ENCODE assay signal across 19 cellular contexts in the genomic region with DNA sequence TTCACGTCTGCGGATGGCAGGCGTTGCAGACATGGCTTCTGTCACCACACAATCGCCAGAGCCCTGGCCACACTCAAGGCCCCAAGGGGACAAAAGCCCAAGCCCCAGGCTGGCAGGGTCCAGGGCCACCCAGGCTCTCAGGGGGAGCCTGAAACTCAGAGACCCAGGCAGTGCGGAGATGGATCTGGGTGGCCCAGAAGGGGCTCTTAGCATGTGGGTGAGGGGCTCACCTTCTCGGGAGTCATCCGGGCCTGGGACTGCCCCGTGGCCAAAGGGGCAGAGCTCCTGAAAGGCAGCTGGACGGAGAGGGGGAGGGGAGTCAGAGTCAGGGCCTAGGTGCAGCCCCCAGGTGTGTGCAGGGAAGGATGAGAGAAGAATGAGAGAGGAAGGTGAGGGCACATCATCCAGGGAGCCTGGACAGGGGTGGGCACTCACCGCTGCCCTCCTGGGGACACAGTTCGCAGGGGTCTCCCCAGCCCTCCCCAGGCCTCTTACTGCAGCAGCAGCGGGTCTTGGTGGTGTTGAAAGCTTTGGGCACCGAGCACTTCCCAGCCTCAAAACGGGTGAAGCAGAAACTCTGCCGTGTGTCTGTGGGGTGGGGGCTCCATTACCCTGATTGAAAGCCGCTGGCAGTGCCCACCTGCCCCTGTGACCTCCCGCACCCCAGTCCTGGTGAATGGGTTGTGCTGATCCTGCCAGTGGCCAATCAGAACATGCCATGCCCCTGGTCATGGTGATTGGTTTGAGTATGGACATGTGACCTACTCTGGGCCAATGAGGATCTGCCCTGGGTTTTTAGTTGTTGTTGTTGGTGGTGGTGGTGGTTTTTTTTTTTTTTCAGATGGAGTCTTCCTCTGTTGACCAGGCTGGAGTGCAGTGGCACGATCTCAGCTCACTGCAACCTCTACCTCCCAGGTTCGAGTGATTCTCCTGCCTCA. TPM values are rescaled to one million over a fixed set of nuclear protein-coding genes. Genes with fewer than 3 reads are reported as not detected.
DNase-seq lines count a peak whose midpoint lies in the region; ATAC-seq and TF ChIP-seq lines count a peak whose summit lies in the region.
"Had no signal": no experiment of that assay in that cellular context is flagged by ENCODE, and none has a peak within 500 bp of the region (broad histone marks: within the 10 kb centered on the region; RNA-seq: fewer than 3 reads in every experiment).

No MANE protein-coding gene starts in this region.

- WGBS in mesendoderm (ENCODE audit: extremely low coverage, insufficient coverage, low lambda C conversion rate), result no CpG with 5 or more reads among the region's 19 CpGs
- WGBS in stomach, 5 donors, result 81 to 87% (median 84%) methylated on average over 15 to 19 of the region's 19 CpGs

- TF ChIP-seq CTCF in cardiac muscle cell (IDR thresholded peaks at IDR 0.05; ENCODE audit: low read depth, low read length), result no peak
- no peak for TF ChIP-seq CTCF in stomach (IDR thresholded peaks at IDR 0.05)

- H3K4me1 ChIP-seq in cardiac muscle cell (ENCODE audit: low read depth), result no peaks in the 10 kb centered on the region
- no peaks in the 10 kb centered on the region for H3K4me1 ChIP-seq in mesendoderm (ENCODE audit: control insufficient read depth, low read depth, low read length)
- no peaks in the 10 kb centered on the region for H3K4me1 ChIP-seq in stomach

- no peak overlapping the region for H3K4ac ChIP-seq in mesendoderm (ENCODE audit: low read depth, low read length)

- no peak overlapping the region for H2AK5ac ChIP-seq in mesendoderm (ENCODE audit: low read length)

- H3K4me3 ChIP-seq in cardiac muscle cell (no peak overlapping the region), mesendoderm (ENCODE audit: low read length) (no peak overlapping the region), stomach (no peak overlapping the region)
- H3K4me3 ChIP-seq: PC-9 had no signal

- no peak overlapping the region for H3K9ac ChIP-seq in mesendoderm (ENCODE audit: low read length)
- H3K9ac ChIP-seq: KMS-11 had no signal

- no peak overlapping the region for H4K5ac ChIP-seq in mesendoderm (ENCODE audit: low read length)

- no peak overlapping the region for H2BK120ac ChIP-seq in mesendoderm (ENCODE audit: low read depth, low read length)

- H3K4me2 ChIP-seq in mesendoderm (ENCODE audit: low read length), result no peak overlapping the region
- H3K4me2 ChIP-seq: KMS-11, PC-9 had no signal

- TF ChIP-seq EP300 in stomach (IDR thresholded peaks at IDR 0.05), result no peak

- H3K36me3 ChIP-seq in cardiac muscle cell (no peaks in the 10 kb centered on the region), mesendoderm (ENCODE audit: control insufficient read depth, insufficient read depth, low read length) (peaks cover 19% of the 10 kb centered on the region), stomach (no peaks in the 10 kb centered on the region)

- H3K27me3 ChIP-seq in cardiac muscle cell (no peaks in the 10 kb centered on the region), mesendoderm (ENCODE audit: insufficient read depth, low read length, poor library complexity) (no peaks in the 10 kb centered on the region), stomach (peaks cover 0 to 27% (median 0%) of the 10 kb centered on the region in 3 donors)

- no peak overlapping the region for H3K23ac ChIP-seq in mesendoderm (ENCODE audit: low read length)

- no peak overlapping the region for H2BK15ac ChIP-seq in mesendoderm (replicated peaks; ENCODE audit: low read depth)

- no peak overlapping the region for H3K18ac ChIP-seq in mesendoderm (ENCODE audit: low read length)

- H3K56ac ChIP-seq in mesendoderm (ENCODE audit: low read length), result no peak overlapping the region

- no peak for TF ChIP-seq POLR2A in stomach (IDR thresholded peaks at IDR 0.05)

- H3K9me3 ChIP-seq in cardiac muscle cell (ENCODE audit: low read depth) (no peaks in the 10 kb centered on the region), stomach (peaks cover 5 to 29% (median 18%) of the 10 kb centered on the region in 4 donors)

- no peak overlapping the region for H2BK5ac ChIP-seq in mesendoderm (ENCODE audit: low read length)

- ATAC-seq in Right ventricle myocardium superior (ENCODE audit: poor library complexity) (no peak), HG02938 (IDR thresholded peaks at IDR 0.05; ENCODE audit: unreplicated experiment) (no peak)

- H4K8ac ChIP-seq in mesendoderm (ENCODE audit: low read depth, low read length), result no peak overlapping the region

- in situ Hi-C loops in SK-MEL-5 (cut with HindIII; ENCODE audit: low pct_unique_long_range_greater_than_20kb, low sequenced_read_pairs), result no loop called here

- H3K79me1 ChIP-seq in mesendoderm (ENCODE audit: low read length), result no peaks in the 10 kb centered on the region

- H3K27ac ChIP-seq in cardiac muscle cell (peak overlapping the region; percentile 23), mesendoderm (ENCODE audit: low read depth, low read length) (no peak overlapping the region), stomach (no peak overlapping the region)
- H3K27ac ChIP-seq: KMS-11, PC-9, RWPE1 had no signal

- H3K79me2 ChIP-seq in mesendoderm (ENCODE audit: control insufficient read depth, insufficient read depth, low read length), result no peaks in the 10 kb centered on the region

- intact Hi-C loops in Right ventricle myocardium superior (cut with DNase I), result no loop called here
- intact Hi-C loops in stomach (cut with DNase I; ENCODE audit: low total_unique reads), result no loop called here

- DNase-seq in cardiac muscle cell (ENCODE audit: low read depth in 1 of 2, low spot score in 1 of 2) (no peak), Right ventricle myocardium superior (no peak), SK-MEL-5 (ENCODE audit: low read depth, low spot score) (peak; percentile 28), mesendoderm (peak; percentile 59), stomach (no peak), cerebellar cortex (ENCODE audit: low spot score) (no peak)
- DNase-seq: H7, NCI-H1105, NCI-H2029, NCI-H2227 treated with DMSO at 0.1 percent for 48 hours, NCI-H510A, NCI-H748 treated with DMSO at 0.1 percent for 48 hours, PC-9, SIG-M5 had no signal

RNA-seq across cellular contexts. Expression of a gene that starts 37.4 kb away (rescaled TPM):
- not detected in 2 replicates for total RNA-seq in cardiac muscle cell
- not detected in 2 replicates for polyA plus RNA-seq in cardiac muscle cell
- total RNA-seq in Right ventricle myocardium superior, result not detected
- total RNA-seq in SK-MEL-5 (2014; rRNA removed; shearing (Covaris generic)), result not detected in 2 replicates
- polyA plus RNA-seq in SK-MEL-5 (2015; cell fraction: cytosol; rRNA removed), result not detected in 2 replicates
- polyA plus RNA-seq in SK-MEL-5 (2015; cell fraction: nucleus; rRNA removed), result not detected in 2 replicates
- polyA plus RNA-seq in mesendoderm (2013, experiment 1 of 2), result 0.07 TPM
- polyA plus RNA-seq in mesendoderm (2013, experiment 2 of 2), result 0.13 TPM
- 1 to 10 TPM in 1 of 5 donors, not detected in 4; 5.1 TPM for total RNA-seq in stomach
- polyA plus RNA-seq in stomach, result not detected
- total RNA-seq: A172, PC-9 had no signal
- polyA plus RNA-seq: CD14-positive monocyte had no signal

RNA-seq across cellular contexts. Expression of a gene that starts 59.5 kb away (rescaled TPM):
- total RNA-seq in cardiac muscle cell (6.6 and 15.1 TPM in 2 replicates), Right ventricle myocardium superior (not detected), stomach (under 1 TPM in 1 of 5 donors, not detected in 4; 0.55 TPM)
- polyA plus RNA-seq in cardiac muscle cell (5.6 and 6.2 TPM in 2 replicates), stomach (under 1 TPM in 1 of 3 donors, not detected in 2; 0.08 TPM)
- total RNA-seq in SK-MEL-5 (2014; rRNA removed; shearing (Covaris generic)), result not detected in 2 replicates
- 0.01 TPM in 1 of 2 replicates, not detected in the other for polyA plus RNA-seq in SK-MEL-5 (2015; cell fraction: cytosol; rRNA removed)
- not detected in 2 replicates for polyA plus RNA-seq in SK-MEL-5 (2015; cell fraction: nucleus; rRNA removed)
- polyA plus RNA-seq in mesendoderm (2013, experiment 1 of 2), result 11.9 TPM
- polyA plus RNA-seq in mesendoderm (2013, experiment 2 of 2), result 11.8 TPM
- total RNA-seq: A172, PC-9 had no signal
- polyA plus RNA-seq: CD14-positive monocyte had no signal

Comparison
In these comparisons a context has a peak if more than half of its experiments do, and no peak if none do; other contexts are left out.
1. DNase-seq: peak in SK-MEL-5 (single experiment) and mesendoderm (single experiment); none in cardiac muscle cell (0 of 2), Right ventricle myocardium superior (single experiment), stomach (single experiment) and cerebellar cortex (single experiment).